Comparison of ENCODE assay signal across 19 cellular contexts in the genomic region with DNA sequence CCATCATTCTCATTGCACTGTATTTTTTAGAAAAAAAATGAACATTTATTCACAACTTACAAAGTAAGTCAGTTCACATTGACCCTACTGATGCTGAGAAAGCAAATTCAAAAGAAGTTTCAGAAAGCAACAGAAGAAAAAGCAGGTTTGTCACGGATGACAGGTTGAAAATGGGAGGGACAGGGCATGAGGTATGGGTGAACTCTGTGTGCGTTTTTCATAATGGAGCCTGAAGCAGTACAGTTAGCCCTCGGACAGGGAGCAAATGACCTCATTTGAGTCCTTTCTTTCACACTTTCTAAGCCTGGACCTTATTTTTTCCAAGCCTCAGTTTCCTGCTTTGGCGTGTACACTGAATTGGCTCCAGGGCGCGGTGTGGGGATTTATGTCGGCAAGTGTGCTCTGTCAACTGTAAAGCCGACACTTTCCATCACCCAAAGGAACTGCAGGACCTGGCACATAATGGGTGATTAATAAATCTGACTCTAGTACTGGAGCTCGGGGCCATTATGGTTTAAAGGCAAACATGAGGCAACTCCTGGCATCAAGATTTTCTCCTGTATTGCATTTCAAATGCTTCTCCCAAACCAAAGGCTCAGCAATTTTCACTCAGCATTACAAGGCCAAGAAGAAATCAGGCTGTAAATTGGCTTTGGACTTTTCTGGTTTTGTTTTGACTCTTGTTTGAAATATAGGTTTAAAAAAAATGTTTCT.
"Had no signal": no experiment of that assay in that cellular context is flagged by ENCODE, and none has a peak within 500 bp of the region (broad histone marks: within the 10 kb centered on the region; RNA-seq: fewer than 3 reads in every experiment).

No MANE protein-coding gene starts in this region.

- ATAC-seq: left ventricle myocardium superior; sciatic nerve; stimulated activated memory B cell treated with anti-CD40 and anti-IgM and Interleukin-4, amounts not matched to agents 10 μg/mL and 1 μg/mL and 100 μg/mL, for 72 hours had no signal

- H3K4me1 ChIP-seq: colonic mucosa, spleen, thyroid gland had no signal

- H3K27ac ChIP-seq: colonic mucosa, hepatocyte, ovary, SK-N-MC, spleen, thyroid gland had no signal

- DNase-seq: activated B cell treated with CpG ODN at 0.5 μM for 24 hours; activated CD4-positive, alpha-beta memory T cell treated with anti-CD3 and anti-CD28 coated beads, Interleukin-2, amount 10 ng/mL, durations not matched to agents 7 days and 5 days; activated CD4-positive, alpha-beta T cell treated with anti-CD3 and anti-CD28 coated beads for 4 hours; activated naive CD4-positive, alpha-beta T cell treated with Interleukin-2 at 50 U/mL for 16 hours; activated T-cell treated with anti-CD3 and anti-CD28 coated beads, Interleukin-2, amount 50 U/mL, for 24 hours; anterior cingulate cortex; colonic mucosa; erythroblast; islet precursor cell; left ventricle myocardium superior; naive B cell; ovary; spleen; stimulated activated CD4-positive, alpha-beta T cell treated with anti-CD3 and anti-CD28 coated beads, Interleukin-4, amount 100 ng/mL, for 4 hours; thyroid gland had no signal

- H3K79me2 ChIP-seq: hepatocyte had no signal

- H3K4me3 ChIP-seq: colonic mucosa, hepatocyte, ovary, SK-N-MC, spleen, thyroid gland had no signal

- H3K36me3 ChIP-seq: colonic mucosa, ovary, spleen, thyroid gland had no signal

- H3K4me2 ChIP-seq: hepatocyte had no signal

- H3K27me3 ChIP-seq: colonic mucosa, hepatocyte, ovary, spleen, thyroid gland had no signal

- H3K9me3 ChIP-seq: colonic mucosa, ovary, thyroid gland had no signal

- H2AFZ ChIP-seq: hepatocyte had no signal
